2 cellular contexts compared by ENCODE assay signal in the genomic region with DNA sequence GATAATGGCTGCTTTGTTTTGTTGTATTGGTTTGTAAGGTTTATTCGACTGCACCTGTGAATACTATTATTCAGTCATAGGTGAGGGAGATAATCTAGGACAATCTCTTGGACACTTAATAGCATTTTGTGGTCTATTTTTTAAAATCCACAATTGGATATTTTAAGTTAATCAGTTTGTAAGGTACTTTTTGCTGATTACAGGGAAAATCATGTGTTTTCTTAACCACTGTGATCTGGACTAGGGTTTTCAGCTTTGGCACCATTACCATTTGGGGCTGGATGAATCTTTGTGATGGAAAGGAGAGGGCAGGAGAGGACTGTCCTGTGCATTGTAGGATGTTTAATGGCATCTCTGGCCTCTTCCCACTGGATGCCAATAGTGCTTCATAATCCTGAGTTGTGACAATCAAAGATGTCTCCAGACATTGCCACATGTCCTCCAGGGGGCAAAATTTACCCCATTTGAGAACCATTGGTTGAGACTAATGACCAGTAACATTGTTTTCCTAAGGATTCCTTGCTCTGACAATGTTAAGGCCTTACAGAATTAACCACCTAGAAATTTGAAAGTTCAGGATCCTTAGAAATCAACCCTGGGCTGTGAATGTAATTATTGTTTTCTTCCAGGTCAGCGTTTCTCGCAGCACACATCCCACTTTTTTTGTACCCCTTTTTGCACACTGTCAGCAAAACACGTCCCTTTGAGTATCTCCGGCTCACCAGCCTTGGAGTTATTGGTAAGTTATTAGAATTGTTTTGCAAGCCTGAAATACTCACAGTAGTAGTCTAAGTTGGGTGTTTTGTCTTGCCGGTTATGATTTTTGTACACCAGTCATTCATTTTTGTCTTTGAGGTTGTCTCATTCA.
A peak's percentile ranks its signal among the peaks of the same experiment; 100 is the strongest.
TF ChIP-seq lines count a peak whose summit lies in the region.

No MANE protein-coding gene starts in this region.

TF ChIP-seq in A549, 52 proteins besides CTCF, POLR2A, EP300 and RAD21:
- peak; percentile 75 for TF ChIP-seq MAFK (IDR thresholded peaks at IDR 0.05; ENCODE audit: partially characterized antibody)
- TF ChIP-seq PHF8 (IDR thresholded peaks at IDR 0.05; ENCODE audit: borderline replicate concordance, low read depth): no peak
- no peak for TF ChIP-seq SMC3 (IDR thresholded peaks at IDR 0.05)
TF ChIP-seq in A549: peak in this region for 1.

TF ChIP-seq in endothelial cell of umbilical vein, 7 proteins besides CTCF, POLR2A, EP300 and RAD21:
- TF ChIP-seq EZH2 (IDR thresholded peaks at IDR 0.05; ENCODE audit: borderline replicate concordance, low read depth, low read length, severe bottlenecking) (no peak), JUN (IDR thresholded peaks at IDR 0.05; ENCODE audit: borderline replicate concordance, insufficient read depth, insufficient read length, low read depth) (no peak), FOS (IDR thresholded peaks at IDR 0.05; ENCODE audit: borderline replicate concordance, insufficient read depth, low read length) (no peak), GATA2 (IDR thresholded peaks at IDR 0.05; ENCODE audit: insufficient read depth, insufficient read length, low read depth, low read length) (no peak), MYC (IDR thresholded peaks at IDR 0.05; ENCODE audit: low read depth, low read length) (no peak), POLR2AphosphoS5 (IDR thresholded peaks at IDR 0.05; ENCODE audit: insufficient read depth, low read depth, low read length) (no peak)
- TF ChIP-seq, protein P1, sequence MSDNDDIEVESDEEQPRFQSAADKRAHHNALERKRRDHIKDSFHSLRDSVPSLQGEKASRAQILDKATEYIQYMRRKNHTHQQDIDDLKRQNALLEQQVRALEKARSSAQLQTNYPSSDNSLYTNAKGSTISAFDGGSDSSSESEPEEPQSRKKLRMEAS (IDR thresholded peaks at IDR 0.05; ENCODE audit: insufficient read depth, insufficient read length): no peak
